ENCODE assay signal across 31 cellular contexts in genomic region chr5:37714756-37715155, GRCh38.
"Had no signal": no experiment of that assay in that cellular context is flagged by ENCODE, and none has a peak within 500 bp of the region (broad histone marks: within the 10 kb centered on the region; RNA-seq: fewer than 3 reads in every experiment).

No MANE protein-coding gene starts in this region.

- DNase-seq: colonic mucosa; effector CD8-positive, alpha-beta T cell; endodermal cell; gastrocnemius medialis; heart left ventricle; kidney; mucosa of descending colon; naive B cell; pancreas; right lobe of liver; small intestine; stimulated activated CD4-positive, alpha-beta T cell treated with anti-CD3 and anti-CD28 coated beads, Interleukin-15, amount 100 ng/mL, for 24 hours; stimulated activated CD4-positive, alpha-beta T cell treated with anti-CD3 and anti-CD28 coated beads, Interleukin-2, amount 100 ng/mL, for 48 hours; stimulated activated CD8-positive, alpha-beta memory T cell treated with anti-CD3 and anti-CD28 coated beads, Interleukin-4, amount 100 ng/mL, for 48 hours; stimulated activated naive CD4-positive, alpha-beta T cell; stimulated activated naive CD8-positive, alpha-beta T cell treated with anti-CD3 and anti-CD28 coated beads, Interleukin-15, amount 100 ng/mL, for 72 hours; transverse colon; upper lobe of right lung; uterus had no signal

- H3K27ac ChIP-seq: colonic mucosa, epithelial cell of prostate, gastrocnemius medialis, heart left ventricle, hepatocyte, neutrophil, pancreas, right lobe of liver, suprapubic skin, transverse colon, upper lobe of right lung, uterus had no signal

- H3K36me3 ChIP-seq: colonic mucosa, gastrocnemius medialis, neutrophil, pancreas, right lobe of liver, suprapubic skin, transverse colon, upper lobe of right lung, uterus had no signal

- ATAC-seq: esophagus mucosa; gastrocnemius medialis; heart left ventricle; left lobe of liver; mucosa of descending colon; natural killer cell treated with Interleukin-12 subunit alpha and Interleukin-12 subunit beta and Interleukin-15 and Interleukin-18, amount 100 ng/mL, for 72 hours; pancreas; right lobe of liver; stimulated activated naive CD8-positive, alpha-beta T cell treated with anti-CD3 and anti-CD28 coated beads, Interleukin-15, amount 100 ng/mL, for 72 hours; upper lobe of right lung had no signal

- H3K4me2 ChIP-seq: hepatocyte had no signal

- H3K36me3 Mint-ChIP-seq: natural killer cell treated with Interleukin-12 subunit alpha and Interleukin-12 subunit beta and Interleukin-15 and Interleukin-18, amount 100 ng/mL, for 72 hours had no signal

- H2AFZ ChIP-seq: hepatocyte had no signal

- H3K4me3 ChIP-seq: colonic mucosa, gastrocnemius medialis, heart left ventricle, hepatocyte, lung, mucosa of descending colon, pancreas, right lobe of liver, suprapubic skin, transverse colon, upper lobe of right lung, uterus had no signal

- H3K9me3 Mint-ChIP-seq: dendritic cell treated with granulocyte-macrophage colony-stimulating factor and Interleukin-4, amounts not matched to agents 40 ng/mL and 50 ng/mL, for 4 days; endodermal cell; memory B cell; mesothelial cell of epicardium; naive B cell; natural killer cell treated with Interleukin-12 subunit alpha and Interleukin-12 subunit beta and Interleukin-15 and Interleukin-18, amount 100 ng/mL, for 72 hours; neural crest cell; stimulated activated naive CD8-positive, alpha-beta T cell treated with anti-CD3 and anti-CD28 coated beads, Interleukin-15, amount 100 ng/mL, for 72 hours had no signal

- H3K27ac Mint-ChIP-seq: dendritic cell treated with granulocyte-macrophage colony-stimulating factor and Interleukin-4, amounts not matched to agents 40 ng/mL and 50 ng/mL, for 4 days; endodermal cell; memory B cell; mesothelial cell of epicardium; naive B cell; natural killer cell treated with Interleukin-12 subunit alpha and Interleukin-12 subunit beta and Interleukin-15 and Interleukin-18, amount 100 ng/mL, for 72 hours had no signal

- H3K4me1 ChIP-seq: suprapubic skin had no signal

- H3K9me3 ChIP-seq: colonic mucosa, gastrocnemius medialis, heart left ventricle, mucosa of descending colon, neutrophil, pancreas, right lobe of liver, suprapubic skin, transverse colon, upper lobe of right lung, uterus had no signal

- H3K4me3 Mint-ChIP-seq: dendritic cell treated with granulocyte-macrophage colony-stimulating factor and Interleukin-4, amounts not matched to agents 40 ng/mL and 50 ng/mL, for 4 days; endodermal cell; memory B cell; mesothelial cell of epicardium; naive B cell; natural killer cell treated with Interleukin-12 subunit alpha and Interleukin-12 subunit beta and Interleukin-15 and Interleukin-18, amount 100 ng/mL, for 72 hours; neural crest cell; stimulated activated naive CD8-positive, alpha-beta T cell treated with anti-CD3 and anti-CD28 coated beads, Interleukin-15, amount 100 ng/mL, for 72 hours had no signal

- H3K79me2 ChIP-seq: hepatocyte had no signal

- H3K4me1 Mint-ChIP-seq: memory B cell, naive B cell had no signal

- H3K27me3 Mint-ChIP-seq: dendritic cell treated with granulocyte-macrophage colony-stimulating factor and Interleukin-4, amounts not matched to agents 40 ng/mL and 50 ng/mL, for 4 days; memory B cell; naive B cell; natural killer cell treated with Interleukin-12 subunit alpha and Interleukin-12 subunit beta and Interleukin-15 and Interleukin-18, amount 100 ng/mL, for 72 hours; stimulated activated naive CD8-positive, alpha-beta T cell treated with anti-CD3 and anti-CD28 coated beads, Interleukin-15, amount 100 ng/mL, for 72 hours had no signal

- H3K27me3 ChIP-seq: colonic mucosa, gastrocnemius medialis, heart left ventricle, hepatocyte, neutrophil, pancreas, right lobe of liver, suprapubic skin, transverse colon, upper lobe of right lung, uterus had no signal
